In genomic region chr11:17252704-17253103, GRCh38 we compare ENCODE assay signal across 35 cellular contexts.
"Had no signal": no experiment of that assay in that cellular context is flagged by ENCODE, and none has a peak within 500 bp of the region (broad histone marks: within the 10 kb centered on the region; RNA-seq: fewer than 3 reads in every experiment).

No MANE protein-coding gene starts in this region.

- H3K9me3 Mint-ChIP-seq: activated naive CD4-positive, alpha-beta T cell treated with anti-CD3 and anti-CD28 coated beads for 36 hours; activated naive CD4-positive, alpha-beta T cell treated with anti-CD3 and anti-CD28 coated beads, Interleukin-2, amount 10 ng/mL, durations not matched to agents 7 days and 5 days; activated naive CD4-positive, alpha-beta T cell treated with anti-CD3 and anti-CD28 coated beads, Interleukin-2, amount 50 U/mL, for 24 hours; activated naive CD4-positive, alpha-beta T cell treated with anti-CD3 and anti-CD28 coated beads, Interleukin-2, amount 50 U/mL, for 72 hours; activated naive CD8-positive, alpha-beta T cell treated with anti-CD3 and anti-CD28 coated beads for 36 hours; activated naive CD8-positive, alpha-beta T cell treated with anti-CD3 and anti-CD28 coated beads, Interleukin-2, amount 50 U/mL, for 24 hours; activated T-cell treated with anti-CD3 and anti-CD28 coated beads, Interleukin-2, amount 50 U/mL, for 24 hours; activated T-cell treated with anti-CD3 and anti-CD28 coated beads, Interleukin-2, amount 50 U/mL, for 4 hours; activated T-helper 1 cell treated with anti-CD3 and anti-CD28 coated beads, Interleukin-12 subunit alpha, Interleukin-12 subunit beta, Interleukin-2, Interleukin-4 antibody, amounts not matched to agents 30 ng/mL and 10 ng/mL and 1 ng/mL, durations not matched to agents 14 hours and 24 hours and 36 hours; activated T-helper 2 cell treated with anti-CD3 and anti-CD28 coated beads, Interferon-gamma antibody, Interleukin-2, Interleukin-4, amounts not matched to agents 10 μg/mL and 5 μg/mL and 100 μg/mL, durations not matched to agents 14 hours and 24 hours and 36 hours; brain; central memory CD8-positive, alpha-beta T cell had no signal

- H3K27me3 Mint-ChIP-seq: activated naive CD4-positive, alpha-beta T cell treated with anti-CD3 and anti-CD28 coated beads, Interleukin-2, amount 50 U/mL, for 24 hours; activated naive CD8-positive, alpha-beta T cell; activated naive CD8-positive, alpha-beta T cell treated with anti-CD3 and anti-CD28 coated beads for 36 hours; brain had no signal

- H3K9me3 ChIP-seq: adrenal gland, ascending aorta, body of pancreas, breast epithelium had no signal

- H3K36me3 Mint-ChIP-seq: activated naive CD4-positive, alpha-beta T cell treated with anti-CD3 and anti-CD28 coated beads, Interleukin-2, amount 10 ng/mL, durations not matched to agents 7 days and 5 days; activated naive CD4-positive, alpha-beta T cell treated with anti-CD3 and anti-CD28 coated beads, Interleukin-2, amount 50 U/mL, for 24 hours; activated naive CD8-positive, alpha-beta T cell; activated naive CD8-positive, alpha-beta T cell treated with anti-CD3 and anti-CD28 coated beads for 36 hours; activated naive CD8-positive, alpha-beta T cell treated with anti-CD3 and anti-CD28 coated beads, Interleukin-2, amount 10 ng/mL, durations not matched to agents 7 days and 5 days; brain had no signal

- H3K27ac Mint-ChIP-seq: activated naive CD4-positive, alpha-beta T cell treated with anti-CD3 and anti-CD28 coated beads for 36 hours; activated naive CD4-positive, alpha-beta T cell treated with anti-CD3 and anti-CD28 coated beads, Interleukin-2, amount 10 ng/mL, durations not matched to agents 7 days and 5 days; activated naive CD4-positive, alpha-beta T cell treated with anti-CD3 and anti-CD28 coated beads, Interleukin-2, amount 50 U/mL, for 24 hours; activated naive CD4-positive, alpha-beta T cell treated with anti-CD3 and anti-CD28 coated beads, Interleukin-2, amount 50 U/mL, for 72 hours; activated naive CD8-positive, alpha-beta T cell; activated naive CD8-positive, alpha-beta T cell treated with anti-CD3 and anti-CD28 coated beads for 36 hours; activated naive CD8-positive, alpha-beta T cell treated with anti-CD3 and anti-CD28 coated beads, Interleukin-2, amount 10 ng/mL, durations not matched to agents 7 days and 5 days; activated naive CD8-positive, alpha-beta T cell treated with anti-CD3 and anti-CD28 coated beads, Interleukin-2, amount 50 U/mL, for 24 hours; activated T-cell treated with anti-CD3 and anti-CD28 coated beads, Interleukin-2, amount 50 U/mL, for 24 hours; activated T-helper 1 cell treated with anti-CD3 and anti-CD28 coated beads, Interleukin-12 subunit alpha, Interleukin-12 subunit beta, Interleukin-2, Interleukin-4 antibody, amounts not matched to agents 30 ng/mL and 10 ng/mL and 1 ng/mL, durations not matched to agents 14 hours and 24 hours and 36 hours; activated T-helper 2 cell treated with anti-CD3 and anti-CD28 coated beads, Interferon-gamma antibody, Interleukin-2, Interleukin-4, amounts not matched to agents 10 μg/mL and 5 μg/mL and 100 μg/mL, durations not matched to agents 14 hours and 24 hours and 36 hours; brain had no signal

- H3K4me3 Mint-ChIP-seq: activated naive CD4-positive, alpha-beta T cell treated with anti-CD3 and anti-CD28 coated beads for 36 hours; activated naive CD4-positive, alpha-beta T cell treated with anti-CD3 and anti-CD28 coated beads, Interleukin-2, amount 10 ng/mL, durations not matched to agents 7 days and 5 days; activated naive CD4-positive, alpha-beta T cell treated with anti-CD3 and anti-CD28 coated beads, Interleukin-2, amount 50 U/mL, for 24 hours; activated naive CD8-positive, alpha-beta T cell; activated naive CD8-positive, alpha-beta T cell treated with anti-CD3 and anti-CD28 coated beads for 36 hours; activated naive CD8-positive, alpha-beta T cell treated with anti-CD3 and anti-CD28 coated beads, Interleukin-2, amount 10 ng/mL, durations not matched to agents 7 days and 5 days; activated naive CD8-positive, alpha-beta T cell treated with anti-CD3 and anti-CD28 coated beads, Interleukin-2, amount 50 U/mL, for 24 hours; activated T-cell treated with anti-CD3 and anti-CD28 coated beads, Interleukin-2, amount 50 U/mL, for 24 hours; activated T-cell treated with anti-CD3 and anti-CD28 coated beads, Interleukin-2, amount 50 U/mL, for 4 hours; activated T-helper 1 cell treated with anti-CD3 and anti-CD28 coated beads, Interleukin-12 subunit alpha, Interleukin-12 subunit beta, Interleukin-2, Interleukin-4 antibody, amounts not matched to agents 30 ng/mL and 10 ng/mL and 1 ng/mL, durations not matched to agents 14 hours and 24 hours and 36 hours; brain; central memory CD8-positive, alpha-beta T cell had no signal

- DNase-seq: activated effector memory CD4-positive, alpha-beta T cell treated with anti-CD3 and anti-CD28 coated beads, Interleukin-2, amount 50 U/mL, for 16 hours; activated effector memory CD4-positive, alpha-beta T cell treated with Interleukin-2 at 50 U/mL for 16 hours; activated gamma-delta T cell; activated gamma-delta T cell treated with Interleukin-2 at 50 U/mL for 16 hours; activated naive CD4-positive, alpha-beta T cell; activated naive CD4-positive, alpha-beta T cell treated with anti-CD3 and anti-CD28 coated beads for 36 hours; activated naive CD4-positive, alpha-beta T cell treated with anti-CD3 and anti-CD28 coated beads, Interleukin-2, amount 10 ng/mL, durations not matched to agents 7 days and 5 days; activated naive CD4-positive, alpha-beta T cell treated with anti-CD3 and anti-CD28 coated beads, Interleukin-2, amount 50 U/mL, for 16 hours; activated naive CD4-positive, alpha-beta T cell treated with Interleukin-2 at 50 U/mL for 16 hours; activated naive CD8-positive, alpha-beta T cell treated with anti-CD3 and anti-CD28 coated beads for 36 hours; activated naive CD8-positive, alpha-beta T cell treated with anti-CD3 and anti-CD28 coated beads, Interleukin-2, amount 10 ng/mL, durations not matched to agents 7 days and 5 days; activated naive CD8-positive, alpha-beta T cell treated with anti-CD3 and anti-CD28 coated beads, Interleukin-2, amount 50 U/mL, for 24 hours; activated T-cell treated with anti-CD3 and anti-CD28 coated beads, Interleukin-2, amount 50 U/mL, for 1 hour; activated T-cell treated with anti-CD3 and anti-CD28 coated beads, Interleukin-2, amount 50 U/mL, for 24 hours; activated T-cell treated with anti-CD3 and anti-CD28 coated beads, Interleukin-2, amount 50 U/mL, for 4 hours; activated T-cell treated with anti-CD3 and anti-CD28 coated beads, Interleukin-2, amount 50 U/mL, for 48 hours; adrenal gland; amniotic stem cell; amygdala; anterior cingulate cortex; aorta; body of pancreas; brain microvascular endothelial cell; caudate nucleus; central memory CD4-positive, alpha-beta T cell; cerebellar nuclear complex had no signal

- H3K4me1 Mint-ChIP-seq: central memory CD8-positive, alpha-beta T cell had no signal

- ATAC-seq: activated naive CD4-positive, alpha-beta T cell treated with anti-CD3 and anti-CD28 coated beads, Interleukin-2, amount 50 U/mL, for 72 hours; activated naive CD8-positive, alpha-beta T cell treated with anti-CD3 and anti-CD28 coated beads, Interleukin-2, amount 50 U/mL, for 24 hours; activated T-cell treated with anti-CD3 and anti-CD28 coated beads, Interleukin-2, amount 50 U/mL, for 4 hours; body of pancreas had no signal
